In genomic region chr1:156356875-156357534, GRCh38 we compare ENCODE assay signal across 8 cellular contexts. TPM values are rescaled to one million over a fixed set of nuclear protein-coding genes. Genes with fewer than 3 reads are reported as not detected.
A peak's percentile ranks its signal among the peaks of the same experiment; 100 is the strongest.
DNase-seq lines count a peak whose midpoint lies in the region; ATAC-seq and TF ChIP-seq lines count a peak whose summit lies in the region.

No MANE protein-coding gene starts in this region.

- H3K36me3 Mint-ChIP-seq in CD14-positive monocyte: no peaks in the 10 kb centered on the region
- H3K36me3 Mint-ChIP-seq in GM23338 (ENCODE audit: low read depth): no peaks in the 10 kb centered on the region
- H3K36me3 Mint-ChIP-seq in effector memory CD8-positive, alpha-beta T cell (ENCODE audit: insufficient read depth): no peaks in the 10 kb centered on the region
- no peaks in the 10 kb centered on the region for H3K36me3 Mint-ChIP-seq in naive thymus-derived CD4-positive, alpha-beta T cell

- H3K9me3 Mint-ChIP-seq in CD14-positive monocyte (peaks cover 0 to 4% (median 0%) of the 10 kb centered on the region in 7 donors), GM23338 (0 out of 3 replicates have a peak, but pooled peaks cover 3% of the 10 kb centered on the region)
- H3K9me3 Mint-ChIP-seq in effector memory CD8-positive, alpha-beta T cell: no peaks in the 10 kb centered on the region
- H3K9me3 Mint-ChIP-seq in naive thymus-derived CD4-positive, alpha-beta T cell: peaks cover 0 to 2% (median 0%) of the 10 kb centered on the region in 11 donors

- CTCF ChIA-PET in naive thymus-derived CD4-positive, alpha-beta T cell (lab: Charles Lee): interaction anchor here (1.0 kb wide), 1 partner anchor 42 kb away, joined by 4 read pairs; no protein-coding TSS in a partner anchor

- TF ChIP-seq EP300 in suprapubic skin (IDR thresholded peaks at IDR 0.05): no peak

- H3K79me2 ChIP-seq in GM23338 (replicated peaks; ENCODE audit: insufficient read depth): no peaks in the 10 kb centered on the region

- H3K27me3 ChIP-seq in GM23338 (ENCODE audit: insufficient read depth) (no peaks in the 10 kb centered on the region), suprapubic skin (peaks cover 30% of the 10 kb centered on the region)
- no peaks in the 10 kb centered on the region for H3K27me3 ChIP-seq in naive thymus-derived CD4-positive, alpha-beta T cell (ENCODE audit: control insufficient read depth in 2 of 2, insufficient read depth in 2 of 2, low read length in 2 of 2)

- H3K4me3 Mint-ChIP-seq in CD14-positive monocyte (peak overlapping the region in 1 of 2 donors; percentile 81), GM23338 (peak overlapping the region; percentile 69)
- no peak overlapping the region for H3K4me3 Mint-ChIP-seq in effector memory CD8-positive, alpha-beta T cell
- H3K4me3 Mint-ChIP-seq in naive thymus-derived CD4-positive, alpha-beta T cell: peak overlapping the region in 6 of 10 donors; percentile 2 to 21 (median 11)

- WGBS in suprapubic skin: 10% methylated on average over 22 of the region's 22 CpGs

- H3K4me1 ChIP-seq in GM23338 (ENCODE audit: insufficient read depth) (0 out of 2 replicates have a peak, but pooled peaks cover 4% of the 10 kb centered on the region), suprapubic skin (peaks cover 7% of the 10 kb centered on the region)
- no peaks in the 10 kb centered on the region for H3K4me1 ChIP-seq in naive thymus-derived CD4-positive, alpha-beta T cell (ENCODE audit: control insufficient read depth in 2 of 2, insufficient read depth in 2 of 2, low read length in 2 of 2)

- peak overlapping the region; percentile 100 for H2AFZ ChIP-seq in GM23338

- H4K20me1 ChIP-seq in GM23338 (replicated peaks; ENCODE audit: insufficient read depth): no peaks in the 10 kb centered on the region

- POLR2A ChIA-PET in naive thymus-derived CD4-positive, alpha-beta T cell (lab: Charles Lee): no interaction called here

- H3K4me2 ChIP-seq in GM23338: peak overlapping the region; percentile 88

- H3K27ac Mint-ChIP-seq in CD14-positive monocyte: no peak overlapping the region
- no peak overlapping the region for H3K27ac Mint-ChIP-seq in GM23338
- no peak overlapping the region for H3K27ac Mint-ChIP-seq in effector memory CD8-positive, alpha-beta T cell
- H3K27ac Mint-ChIP-seq in naive thymus-derived CD4-positive, alpha-beta T cell: no peak overlapping the region

- H3K9me2 ChIP-seq in GM23338 (ENCODE audit: insufficient read depth): no peaks in the 10 kb centered on the region

- peaks cover 36 to 59% (median 49%) of the 10 kb centered on the region in 3 donors for H3K27me3 Mint-ChIP-seq in CD14-positive monocyte (ENCODE audit: low read depth in 3 of 3)
- no peaks in the 10 kb centered on the region for H3K27me3 Mint-ChIP-seq in GM23338 (ENCODE audit: insufficient read depth, low read depth, poor library complexity)
- H3K27me3 Mint-ChIP-seq in effector memory CD8-positive, alpha-beta T cell: peaks cover 26 to 52% of the 10 kb centered on the region in 2 donors
- peaks cover 8 to 47% (median 18%) of the 10 kb centered on the region in 5 donors for H3K27me3 Mint-ChIP-seq in naive thymus-derived CD4-positive, alpha-beta T cell

- intact Hi-C loops in CD14-positive monocyte (cut with micrococcal nuclease): no loop called here
- intact Hi-C loops in naive thymus-derived CD4-positive, alpha-beta T cell (cut with micrococcal nuclease): loop anchor here (1.0 kb wide), 3 partner anchors 26 to 88 kb away; no protein-coding TSS in a partner anchor

- ATAC-seq in GM23338 (peak; percentile 96), HG03442 (IDR thresholded peaks at IDR 0.05; ENCODE audit: unreplicated experiment) (no peak)
- ATAC-seq in effector memory CD8-positive, alpha-beta T cell (replicated peaks): peak; percentile 99
- peak; percentile 97 for ATAC-seq in naive thymus-derived CD4-positive, alpha-beta T cell

- DNase-seq in CD14-positive monocyte (ENCODE audit: low spot score) (no peak), GM23338 (ENCODE audit: low spot score) (peak; percentile 97), NCI-H2107 (lab: John Stamatoyannopoulos, UW) (peak; percentile 43), suprapubic skin (ENCODE audit: low spot score in 2 of 2) (no peak)
- peak; percentile 56 for DNase-seq in activated CD4-positive, alpha-beta T cell treated with anti-CD3 and anti-CD28 coated beads, Interleukin-2, amount 50 U/mL, for 1 hour
- peak; percentile 53 to 58 (median 54) for DNase-seq in effector memory CD8-positive, alpha-beta T cell
- DNase-seq in naive thymus-derived CD4-positive, alpha-beta T cell: peak; percentile 27 to 78 (median 54)

- H3K36me3 ChIP-seq in GM23338 (ENCODE audit: insufficient read depth) (no peaks in the 10 kb centered on the region), suprapubic skin (no peaks in the 10 kb centered on the region)
- no peaks in the 10 kb centered on the region for H3K36me3 ChIP-seq in naive thymus-derived CD4-positive, alpha-beta T cell (ENCODE audit: control insufficient read depth in 2 of 3, insufficient read depth in 3 of 3, low read length in 3 of 3)

- no peaks in the 10 kb centered on the region for H3K9me3 ChIP-seq in naive thymus-derived CD4-positive, alpha-beta T cell (ENCODE audit: control insufficient read depth in 2 of 3, low read length in 3 of 3)
- no peaks in the 10 kb centered on the region for H3K9me3 ChIP-seq in suprapubic skin

- 0 out of 2 replicates have a peak, but pooled peaks cover 4% of the 10 kb centered on the region for H3F3A ChIP-seq in GM23338 (replicated peaks; ENCODE audit: low read depth)

- H3K4me3 ChIP-seq in GM23338: peak overlapping the region; percentile 62
- H3K4me3 ChIP-seq in naive thymus-derived CD4-positive, alpha-beta T cell (ENCODE audit: low read length): no peak overlapping the region
- H3K4me3 ChIP-seq in suprapubic skin: no peak overlapping the region

- no peak for TF ChIP-seq POLR2A in suprapubic skin (IDR thresholded peaks at IDR 0.05)

- H3K27ac ChIP-seq in GM23338 (ENCODE audit: low read depth) (0 out of 2 replicates have a peak overlapping the region, but pooled peaks have one; percentile 22), suprapubic skin (no peak overlapping the region)
- no peak overlapping the region for H3K27ac ChIP-seq in naive thymus-derived CD4-positive, alpha-beta T cell (ENCODE audit: low read depth, low read length)

- peaks cover 5% of the 10 kb centered on the region for H3K4me1 Mint-ChIP-seq in CD14-positive monocyte
- H3K4me1 Mint-ChIP-seq in GM23338: peaks cover 14% of the 10 kb centered on the region
- H3K4me1 Mint-ChIP-seq in effector memory CD8-positive, alpha-beta T cell (ENCODE audit: low read depth in 2 of 2): peaks cover 3 to 4% of the 10 kb centered on the region in 2 donors
- peaks cover 0 to 11% (median 4%) of the 10 kb centered on the region in 7 donors for H3K4me1 Mint-ChIP-seq in naive thymus-derived CD4-positive, alpha-beta T cell

- TF ChIP-seq CTCF in CD14-positive monocyte (IDR thresholded peaks at IDR 0.05) (peak; percentile 90), GM23338 (conservative IDR thresholded peaks at IDR 0.05; ENCODE audit: low read depth in 2 of 2) (peak; percentile 96 to 99), suprapubic skin (IDR thresholded peaks at IDR 0.05) (peak; percentile 17 to 82)

TF ChIP-seq in GM23338, 12 proteins besides CTCF, POLR2A, EP300 and RAD21:
- TF ChIP-seq EZH2 (IDR thresholded peaks at IDR 0.05; ENCODE audit: low read depth, unreplicated experiment) (no peak), POLR2AphosphoS5 (IDR thresholded peaks at IDR 0.05; ENCODE audit: low read depth) (0 out of 2 replicates have a peak, but pooled peaks have one; percentile 19), CREB1 (CRISPR knock-in tag; IDR thresholded peaks at IDR 0.05; ENCODE audit: low read depth) (peak; percentile 37; the same call in 1 of the 2 replicates), ETS1 (IDR thresholded peaks at IDR 0.05) (peak; percentile 25; the same call in 1 of the 2 replicates), ZNF331 (CRISPR knock-in tag; IDR thresholded peaks at IDR 0.05; ENCODE audit: low read depth) (no peak), EZH2phosphoT487 (IDR thresholded peaks at IDR 0.05; ENCODE audit: unreplicated experiment) (no peak)

RNA-seq across cellular contexts. Expression of gene RHBG, which starts 12.0 kb away (rescaled TPM):
- polyA plus RNA-seq in CD14-positive monocyte (not detected), GM23338 (2016; fragmentation: Nextera tagmentation; extraction: Ambion mirVana) (1.2 and 2.1 TPM in 2 replicates)
- 1.6 and 1.7 TPM in 2 replicates for total RNA-seq in GM23338 (2014; rRNA removed; shearing (Covaris generic))
- total RNA-seq in naive thymus-derived CD4-positive, alpha-beta T cell: not detected
- polyA plus RNA-seq in naive thymus-derived CD4-positive, alpha-beta T cell: not detected
- 10 to 100 TPM in 1 of 4 donors, 1 to 10 TPM in 3; 7.4 to 14.8 (median 8.1) TPM for total RNA-seq in suprapubic skin

RNA-seq across cellular contexts. Expression of gene TSACC, which starts 18.7 kb away (rescaled TPM):
- polyA plus RNA-seq in CD14-positive monocyte: under 1 TPM in 1 of 2 donors, not detected in 1; 0.67 TPM
- 0.66 and 2.5 TPM in 2 replicates for total RNA-seq in GM23338 (2014; rRNA removed; shearing (Covaris generic))
- 9.3 and 9.8 TPM in 2 replicates for polyA plus RNA-seq in GM23338 (2016; fragmentation: Nextera tagmentation; extraction: Ambion mirVana)
- total RNA-seq in naive thymus-derived CD4-positive, alpha-beta T cell: 1 to 10 TPM in 1 of 5 experiments, not detected in 4; 1.1 TPM
- polyA plus RNA-seq in naive thymus-derived CD4-positive, alpha-beta T cell: 1 to 10 TPM; 1.7 to 2.2 TPM
- total RNA-seq in suprapubic skin: not detected

RNA-seq across cellular contexts. Expression of gene CCT3, which starts 18.9 kb away (rescaled TPM):
- polyA plus RNA-seq in CD14-positive monocyte: 10 to 100 TPM; 94.8 to 97.3 TPM
- total RNA-seq in GM23338 (2014; rRNA removed; shearing (Covaris generic)): 526 and 618 TPM in 2 replicates
- 405 and 410 TPM in 2 replicates for polyA plus RNA-seq in GM23338 (2016; fragmentation: Nextera tagmentation; extraction: Ambion mirVana)
- total RNA-seq in naive thymus-derived CD4-positive, alpha-beta T cell: 100 to 1,000 TPM in 3 of 5 experiments, 10 to 100 TPM in 2; 78.0 to 282 (median 114) TPM
- polyA plus RNA-seq in naive thymus-derived CD4-positive, alpha-beta T cell: 100 to 1,000 TPM; 203 to 265 TPM
- 100 to 1,000 TPM in 3 of 4 donors, 10 to 100 TPM in 1; 91.4 to 198 (median 149) TPM for total RNA-seq in suprapubic skin

RNA-seq across cellular contexts. Expression of gene VHLL, which starts 57.9 kb away (rescaled TPM):
- polyA plus RNA-seq in CD14-positive monocyte: not detected
- total RNA-seq in GM23338 (2014; rRNA removed; shearing (Covaris generic)): not detected in 2 replicates
- polyA plus RNA-seq in GM23338 (2016; fragmentation: Nextera tagmentation; extraction: Ambion mirVana): not detected in 2 replicates
- not detected for total RNA-seq in naive thymus-derived CD4-positive, alpha-beta T cell
- polyA plus RNA-seq in naive thymus-derived CD4-positive, alpha-beta T cell: not detected
- total RNA-seq in suprapubic skin: not detected

Comparison
In these comparisons a context has a peak if more than half of its experiments do, and no peak if none do; other contexts are left out.
1. DNase-seq: peak in GM23338 (single experiment), NCI-H2107 (single experiment), activated CD4-positive, alpha-beta T cell treated with anti-CD3 and anti-CD28 coated beads, Interleukin-2, amount 50 U/mL, for 1 hour (single experiment), effector memory CD8-positive, alpha-beta T cell (3 of 3) and naive thymus-derived CD4-positive, alpha-beta T cell (9 of 9); none in CD14-positive monocyte (single experiment) and suprapubic skin (0 of 2).
2. H3K4me3 Mint-ChIP-seq: peak in GM23338 (single experiment) and naive thymus-derived CD4-positive, alpha-beta T cell (6 of 10); none in effector memory CD8-positive, alpha-beta T cell (0 of 2).
3. intact Hi-C loops: an anchor here in naive thymus-derived CD4-positive, alpha-beta T cell (1.0 kb wide); none called in CD14-positive monocyte.
4. Peak in every context shown above with its lines, with median percentiles within 50 percentile points of each other: CTCF ChIP-seq.